In the genomic region with DNA sequence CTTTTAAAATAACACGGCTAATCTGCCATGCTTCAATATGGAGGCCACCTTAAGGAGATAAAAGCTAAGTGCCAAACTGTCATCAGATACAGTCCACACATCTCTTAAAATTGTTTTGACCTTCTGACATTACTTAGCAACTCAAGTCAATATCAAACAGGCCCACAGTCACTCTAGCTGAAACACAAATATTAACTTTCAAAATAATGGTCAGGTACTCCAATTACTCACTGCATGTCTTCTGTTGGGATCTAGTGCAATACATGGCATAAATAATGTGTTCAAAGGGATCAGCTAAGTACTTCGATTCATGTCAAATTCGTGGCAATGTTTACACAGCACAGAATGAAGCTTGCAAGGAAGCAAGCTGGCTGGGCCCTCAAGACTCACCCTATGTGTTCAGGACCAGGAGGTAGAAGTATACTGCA, we compare ENCODE assay signal across 2 cellular contexts.
TF ChIP-seq lines count a peak whose summit lies in the region.

No MANE protein-coding gene starts in this region.

TF ChIP-seq in SK-N-SH treated with all-trans-retinoic acid at 6 μM for 48 hours, 23 proteins besides CTCF, POLR2A, EP300 and RAD21 (continued from another document):
- TF ChIP-seq, protein P1, sequence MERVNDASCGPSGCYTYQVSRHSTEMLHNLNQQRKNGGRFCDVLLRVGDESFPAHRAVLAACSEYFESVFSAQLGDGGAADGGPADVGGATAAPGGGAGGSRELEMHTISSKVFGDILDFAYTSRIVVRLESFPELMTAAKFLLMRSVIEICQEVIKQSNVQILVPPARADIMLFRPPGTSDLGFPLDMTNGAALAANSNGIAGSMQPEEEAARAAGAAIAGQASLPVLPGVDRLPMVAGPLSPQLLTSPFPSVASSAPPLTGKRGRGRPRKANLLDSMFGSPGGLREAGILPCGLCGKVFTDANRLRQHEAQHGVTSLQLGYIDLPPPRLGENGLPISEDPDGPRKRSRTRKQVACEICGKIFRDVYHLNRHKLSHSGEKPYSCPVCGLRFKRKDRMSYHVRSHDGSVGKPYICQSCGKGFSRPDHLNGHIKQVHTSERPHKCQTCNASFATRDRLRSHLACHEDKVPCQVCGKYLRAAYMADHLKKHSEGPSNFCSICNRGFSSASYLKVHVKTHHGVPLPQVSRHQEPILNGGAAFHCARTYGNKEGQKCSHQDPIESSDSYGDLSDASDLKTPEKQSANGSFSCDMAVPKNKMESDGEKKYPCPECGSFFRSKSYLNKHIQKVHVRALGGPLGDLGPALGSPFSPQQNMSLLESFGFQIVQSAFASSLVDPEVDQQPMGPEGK (CRISPR knock-in tag; IDR thresholded peaks at IDR 0.05; ENCODE audit: borderline replicate concordance): no peak
- TF ChIP-seq ESRRG (CRISPR knock-in tag; IDR thresholded peaks at IDR 0.05): no peak
- TF ChIP-seq ZFP30 (CRISPR knock-in tag; IDR thresholded peaks at IDR 0.05): no peak
- no peak for TF ChIP-seq ARNTL (CRISPR knock-in tag; IDR thresholded peaks at IDR 0.05; ENCODE audit: borderline replicate concordance, low read depth)
- TF ChIP-seq OSR1 (CRISPR knock-in tag; IDR thresholded peaks at IDR 0.05): no peak
- TF ChIP-seq SNAI2 (CRISPR knock-in tag; IDR thresholded peaks at IDR 0.05): no peak
- TF ChIP-seq ZNF8 (CRISPR knock-in tag; IDR thresholded peaks at IDR 0.05): no peak
- TF ChIP-seq ZFP3 (CRISPR knock-in tag; IDR thresholded peaks at IDR 0.05): no peak
- TF ChIP-seq, protein P2, sequence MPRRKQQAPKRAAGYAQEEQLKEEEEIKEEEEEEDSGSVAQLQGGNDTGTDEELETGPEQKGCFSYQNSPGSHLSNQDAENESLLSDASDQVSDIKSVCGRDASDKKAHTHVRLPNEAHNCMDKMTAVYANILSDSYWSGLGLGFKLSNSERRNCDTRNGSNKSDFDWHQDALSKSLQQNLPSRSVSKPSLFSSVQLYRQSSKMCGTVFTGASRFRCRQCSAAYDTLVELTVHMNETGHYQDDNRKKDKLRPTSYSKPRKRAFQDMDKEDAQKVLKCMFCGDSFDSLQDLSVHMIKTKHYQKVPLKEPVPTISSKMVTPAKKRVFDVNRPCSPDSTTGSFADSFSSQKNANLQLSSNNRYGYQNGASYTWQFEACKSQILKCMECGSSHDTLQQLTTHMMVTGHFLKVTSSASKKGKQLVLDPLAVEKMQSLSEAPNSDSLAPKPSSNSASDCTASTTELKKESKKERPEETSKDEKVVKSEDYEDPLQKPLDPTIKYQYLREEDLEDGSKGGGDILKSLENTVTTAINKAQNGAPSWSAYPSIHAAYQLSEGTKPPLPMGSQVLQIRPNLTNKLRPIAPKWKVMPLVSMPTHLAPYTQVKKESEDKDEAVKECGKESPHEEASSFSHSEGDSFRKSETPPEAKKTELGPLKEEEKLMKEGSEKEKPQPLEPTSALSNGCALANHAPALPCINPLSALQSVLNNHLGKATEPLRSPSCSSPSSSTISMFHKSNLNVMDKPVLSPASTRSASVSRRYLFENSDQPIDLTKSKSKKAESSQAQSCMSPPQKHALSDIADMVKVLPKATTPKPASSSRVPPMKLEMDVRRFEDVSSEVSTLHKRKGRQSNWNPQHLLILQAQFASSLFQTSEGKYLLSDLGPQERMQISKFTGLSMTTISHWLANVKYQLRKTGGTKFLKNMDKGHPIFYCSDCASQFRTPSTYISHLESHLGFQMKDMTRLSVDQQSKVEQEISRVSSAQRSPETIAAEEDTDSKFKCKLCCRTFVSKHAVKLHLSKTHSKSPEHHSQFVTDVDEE (CRISPR knock-in tag; IDR thresholded peaks at IDR 0.05): no peak
- TF ChIP-seq TCF4 (CRISPR knock-in tag; IDR thresholded peaks at IDR 0.05; ENCODE audit: borderline replicate concordance): no peak
- no peak for TF ChIP-seq GLIS3 (CRISPR knock-in tag; IDR thresholded peaks at IDR 0.05)
- no peak for TF ChIP-seq BACH2 (CRISPR knock-in tag; IDR thresholded peaks at IDR 0.05; ENCODE audit: borderline replicate concordance)
- no peak for TF ChIP-seq CSDC2 (CRISPR knock-in tag; IDR thresholded peaks at IDR 0.05)
- no peak for TF ChIP-seq ZNF70 (CRISPR knock-in tag; IDR thresholded peaks at IDR 0.05)

TF ChIP-seq in SK-N-SH, 30 proteins besides CTCF, POLR2A, EP300 and RAD21 (continued from another document):
- TF ChIP-seq, protein P3, sequence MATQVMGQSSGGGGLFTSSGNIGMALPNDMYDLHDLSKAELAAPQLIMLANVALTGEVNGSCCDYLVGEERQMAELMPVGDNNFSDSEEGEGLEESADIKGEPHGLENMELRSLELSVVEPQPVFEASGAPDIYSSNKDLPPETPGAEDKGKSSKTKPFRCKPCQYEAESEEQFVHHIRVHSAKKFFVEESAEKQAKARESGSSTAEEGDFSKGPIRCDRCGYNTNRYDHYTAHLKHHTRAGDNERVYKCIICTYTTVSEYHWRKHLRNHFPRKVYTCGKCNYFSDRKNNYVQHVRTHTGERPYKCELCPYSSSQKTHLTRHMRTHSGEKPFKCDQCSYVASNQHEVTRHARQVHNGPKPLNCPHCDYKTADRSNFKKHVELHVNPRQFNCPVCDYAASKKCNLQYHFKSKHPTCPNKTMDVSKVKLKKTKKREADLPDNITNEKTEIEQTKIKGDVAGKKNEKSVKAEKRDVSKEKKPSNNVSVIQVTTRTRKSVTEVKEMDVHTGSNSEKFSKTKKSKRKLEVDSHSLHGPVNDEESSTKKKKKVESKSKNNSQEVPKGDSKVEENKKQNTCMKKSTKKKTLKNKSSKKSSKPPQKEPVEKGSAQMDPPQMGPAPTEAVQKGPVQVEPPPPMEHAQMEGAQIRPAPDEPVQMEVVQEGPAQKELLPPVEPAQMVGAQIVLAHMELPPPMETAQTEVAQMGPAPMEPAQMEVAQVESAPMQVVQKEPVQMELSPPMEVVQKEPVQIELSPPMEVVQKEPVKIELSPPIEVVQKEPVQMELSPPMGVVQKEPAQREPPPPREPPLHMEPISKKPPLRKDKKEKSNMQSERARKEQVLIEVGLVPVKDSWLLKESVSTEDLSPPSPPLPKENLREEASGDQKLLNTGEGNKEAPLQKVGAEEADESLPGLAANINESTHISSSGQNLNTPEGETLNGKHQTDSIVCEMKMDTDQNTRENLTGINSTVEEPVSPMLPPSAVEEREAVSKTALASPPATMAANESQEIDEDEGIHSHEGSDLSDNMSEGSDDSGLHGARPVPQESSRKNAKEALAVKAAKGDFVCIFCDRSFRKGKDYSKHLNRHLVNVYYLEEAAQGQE (IDR thresholded peaks at IDR 0.05; ENCODE audit: low read depth, low read length): no peak
- no peak for TF ChIP-seq SMC3 (IDR thresholded peaks at IDR 0.05; ENCODE audit: low read depth, low read length)
- TF ChIP-seq, protein P4, sequence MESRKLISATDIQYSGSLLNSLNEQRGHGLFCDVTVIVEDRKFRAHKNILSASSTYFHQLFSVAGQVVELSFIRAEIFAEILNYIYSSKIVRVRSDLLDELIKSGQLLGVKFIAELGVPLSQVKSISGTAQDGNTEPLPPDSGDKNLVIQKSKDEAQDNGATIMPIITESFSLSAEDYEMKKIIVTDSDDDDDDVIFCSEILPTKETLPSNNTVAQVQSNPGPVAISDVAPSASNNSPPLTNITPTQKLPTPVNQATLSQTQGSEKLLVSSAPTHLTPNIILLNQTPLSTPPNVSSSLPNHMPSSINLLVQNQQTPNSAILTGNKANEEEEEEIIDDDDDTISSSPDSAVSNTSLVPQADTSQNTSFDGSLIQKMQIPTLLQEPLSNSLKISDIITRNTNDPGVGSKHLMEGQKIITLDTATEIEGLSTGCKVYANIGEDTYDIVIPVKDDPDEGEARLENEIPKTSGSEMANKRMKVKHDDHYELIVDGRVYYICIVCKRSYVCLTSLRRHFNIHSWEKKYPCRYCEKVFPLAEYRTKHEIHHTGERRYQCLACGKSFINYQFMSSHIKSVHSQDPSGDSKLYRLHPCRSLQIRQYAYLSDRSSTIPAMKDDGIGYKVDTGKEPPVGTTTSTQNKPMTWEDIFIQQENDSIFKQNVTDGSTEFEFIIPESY (IDR thresholded peaks at IDR 0.05; ENCODE audit: borderline replicate concordance, low read depth): no peak
